Comparison of ENCODE assay signal across 8 cellular contexts in the genomic region with DNA sequence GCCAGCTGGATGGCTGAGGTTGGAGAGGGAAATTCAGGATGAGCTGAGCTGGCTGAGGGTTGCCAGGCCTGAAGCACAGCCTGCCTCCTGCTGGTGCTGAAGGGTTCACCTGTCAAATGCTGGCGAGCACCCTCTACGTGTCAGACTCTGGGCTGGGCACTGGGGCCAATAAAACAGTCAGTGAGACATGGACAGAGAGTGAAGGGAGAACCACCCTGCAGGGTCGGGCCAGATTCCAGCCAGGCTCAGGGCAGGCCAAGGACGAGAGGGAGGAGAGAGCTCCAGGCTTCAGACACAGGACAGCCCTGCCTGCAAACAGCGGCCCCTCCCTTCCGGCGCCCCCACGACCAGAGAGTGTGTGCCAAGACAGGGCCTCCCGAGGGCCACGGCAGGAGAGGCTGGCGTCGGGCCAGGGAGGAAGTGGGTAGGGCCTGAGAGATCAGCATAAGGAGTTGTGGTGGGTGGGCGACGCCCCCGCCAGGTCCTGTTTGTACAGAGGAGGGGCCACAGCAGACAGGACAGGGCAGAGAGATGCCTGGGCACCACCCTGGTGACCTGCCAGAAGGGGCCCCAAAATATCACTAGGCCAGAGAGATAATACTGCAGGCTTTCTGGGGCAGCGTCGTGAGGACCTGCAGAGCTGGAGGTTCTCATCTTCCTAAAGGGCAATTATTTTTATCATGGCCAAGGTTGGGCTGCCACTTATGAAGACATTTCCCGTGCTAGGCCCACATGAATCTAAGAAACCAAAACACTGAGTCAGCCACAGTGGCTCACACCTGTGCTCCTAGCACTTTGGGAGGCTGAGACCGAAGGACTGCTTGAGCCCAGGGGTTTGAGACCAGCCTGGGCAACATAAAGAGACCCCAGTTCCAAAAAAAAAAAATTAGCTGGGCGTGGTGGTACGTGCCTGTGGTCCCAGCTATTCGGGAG.
DNase-seq lines count a peak whose midpoint lies in the region; ATAC-seq lines count a peak whose summit lies in the region.

No MANE protein-coding gene starts in this region.

- ATAC-seq in GM18861 (IDR thresholded peaks at IDR 0.05; ENCODE audit: unreplicated experiment) = no peak

- no peaks in the 10 kb centered on the region for H3K9me3 Mint-ChIP-seq in activated CD4-positive, alpha-beta T cell treated with anti-CD3 and anti-CD28 coated beads, Interleukin-2, amount 10 ng/mL, durations not matched to agents 7 days and 5 days
- H3K9me3 Mint-ChIP-seq in dendritic cell treated with granulocyte-macrophage colony-stimulating factor and Interleukin-4, amounts not matched to agents 40 ng/mL and 50 ng/mL, for 4 days = no peaks in the 10 kb centered on the region

- CTCF ChIA-PET in activated CD4-positive, alpha-beta T cell treated with anti-CD3 and anti-CD28 coated beads, Interleukin-2, amount 10 ng/mL, durations not matched to agents 7 days and 5 days (lab: Charles Lee) = interaction anchor here (0.6 to 1.8 kb wide), 9 partner anchors 11 to 648 kb away, joined by 3 to 13 read pairs (median 4); no protein-coding TSS in a partner anchor

- POLR2A ChIA-PET in activated CD4-positive, alpha-beta T cell treated with anti-CD3 and anti-CD28 coated beads, Interleukin-2, amount 10 ng/mL, durations not matched to agents 7 days and 5 days (lab: Charles Lee) = interaction anchor here (0.6 to 1.3 kb wide), 2 partner anchors 100 to 1379 kb away, joined by 3 read pairs; partner anchors contain the start of gene CCDC88C

- DNase-seq in CD1c-positive myeloid dendritic cell (ENCODE audit: extremely low spot score) (peak; percentile 80), KG1 (lab: John Stamatoyannopoulos, UW) (peak; percentile 62), renal cortical epithelial cell (ENCODE audit: low read depth) (peak; percentile 14), NCI-H1092 treated with DMSO at 0.1 percent for 48 hours (lab: John Stamatoyannopoulos, UW) (no peak), ACHN (no peak)
- DNase-seq in activated CD4-positive, alpha-beta T cell treated with anti-CD3 and anti-CD28 coated beads, Interleukin-2, amount 10 ng/mL, durations not matched to agents 7 days and 5 days = peak; percentile 85

- peak overlapping the region; percentile 94 for H3K27ac Mint-ChIP-seq in activated CD4-positive, alpha-beta T cell treated with anti-CD3 and anti-CD28 coated beads, Interleukin-2, amount 10 ng/mL, durations not matched to agents 7 days and 5 days
- peak overlapping the region; percentile 72 for H3K27ac Mint-ChIP-seq in dendritic cell treated with granulocyte-macrophage colony-stimulating factor and Interleukin-4, amounts not matched to agents 40 ng/mL and 50 ng/mL, for 4 days

- in situ Hi-C loops in ACHN (cut with HindIII; ENCODE audit: low pct_ligation_motif_present, low pct_unique_long_range_greater_than_20kb, low sequenced_read_pairs) = no loop called here

- intact Hi-C loops in dendritic cell treated with granulocyte-macrophage colony-stimulating factor and Interleukin-4, amounts not matched to agents 40 ng/mL and 50 ng/mL, for 4 days (cut with micrococcal nuclease) = no loop called here

- H3K4me1 Mint-ChIP-seq in activated CD4-positive, alpha-beta T cell treated with anti-CD3 and anti-CD28 coated beads, Interleukin-2, amount 10 ng/mL, durations not matched to agents 7 days and 5 days = peaks cover 85% of the 10 kb centered on the region
- H3K4me1 Mint-ChIP-seq in dendritic cell treated with granulocyte-macrophage colony-stimulating factor and Interleukin-4, amounts not matched to agents 40 ng/mL and 50 ng/mL, for 4 days (ENCODE audit: low read depth) = peaks cover 29% of the 10 kb centered on the region

- peaks cover 87% of the 10 kb centered on the region for H3K36me3 Mint-ChIP-seq in activated CD4-positive, alpha-beta T cell treated with anti-CD3 and anti-CD28 coated beads, Interleukin-2, amount 10 ng/mL, durations not matched to agents 7 days and 5 days (ENCODE audit: low read depth)
- peaks cover 43% of the 10 kb centered on the region for H3K36me3 Mint-ChIP-seq in dendritic cell treated with granulocyte-macrophage colony-stimulating factor and Interleukin-4, amounts not matched to agents 40 ng/mL and 50 ng/mL, for 4 days (ENCODE audit: low read depth)

- peak overlapping the region; percentile 66 for H3K4me3 Mint-ChIP-seq in activated CD4-positive, alpha-beta T cell treated with anti-CD3 and anti-CD28 coated beads, Interleukin-2, amount 10 ng/mL, durations not matched to agents 7 days and 5 days
- H3K4me3 Mint-ChIP-seq in dendritic cell treated with granulocyte-macrophage colony-stimulating factor and Interleukin-4, amounts not matched to agents 40 ng/mL and 50 ng/mL, for 4 days = peak overlapping the region; percentile 33

- H3K27me3 Mint-ChIP-seq in activated CD4-positive, alpha-beta T cell treated with anti-CD3 and anti-CD28 coated beads, Interleukin-2, amount 10 ng/mL, durations not matched to agents 7 days and 5 days = no peaks in the 10 kb centered on the region
- no peaks in the 10 kb centered on the region for H3K27me3 Mint-ChIP-seq in dendritic cell treated with granulocyte-macrophage colony-stimulating factor and Interleukin-4, amounts not matched to agents 40 ng/mL and 50 ng/mL, for 4 days

Comparison
In these comparisons a context has a peak if more than half of its experiments do, and no peak if none do; other contexts are left out.
1. DNase-seq: peak in CD1c-positive myeloid dendritic cell (single experiment), KG1 (single experiment), activated CD4-positive, alpha-beta T cell treated with anti-CD3 and anti-CD28 coated beads, Interleukin-2, amount 10 ng/mL, durations not matched to agents 7 days and 5 days (single experiment) and renal cortical epithelial cell (single experiment); none in NCI-H1092 treated with DMSO at 0.1 percent for 48 hours (single experiment) and ACHN (single experiment).